16 cellular contexts compared by ENCODE assay signal in genomic region chr10:78688221-78688944, GRCh38.
A peak's percentile ranks its signal among the peaks of the same experiment; 100 is the strongest.
DNase-seq lines count a peak whose midpoint lies in the region; ATAC-seq and TF ChIP-seq lines count a peak whose summit lies in the region.
"Had no signal": no experiment of that assay in that cellular context is flagged by ENCODE, and none has a peak within 500 bp of the region (broad histone marks: within the 10 kb centered on the region; RNA-seq: fewer than 3 reads in every experiment).

No MANE protein-coding gene starts in this region.

- H3K4me1 Mint-ChIP-seq in neural crest cell (peaks cover 41% of the 10 kb centered on the region), T-helper 17 cell (peaks cover 4% of the 10 kb centered on the region)
- H3K4me1 Mint-ChIP-seq: GM23338, IgD-negative memory B cell had no signal

- H3K36me3 Mint-ChIP-seq in neural crest cell (ENCODE audit: low read depth) = no peaks in the 10 kb centered on the region
- peaks cover 1% of the 10 kb centered on the region for H3K36me3 Mint-ChIP-seq in T-helper 17 cell (ENCODE audit: low read depth)
- H3K36me3 Mint-ChIP-seq: IgD-negative memory B cell had no signal

- DNase-seq in ACHN (peak; percentile 19), PC-3 (no peak), esophagus squamous epithelium (lab: John Stamatoyannopoulos, UW) (no peak), neural crest cell (ENCODE audit: low read depth, low spot score) (no peak), T-helper 17 cell (no peak), LoVo (ENCODE audit: low spot score) (no peak), posterior vena cava (ENCODE audit: low spot score) (no peak), colonic mucosa (no peak)
- DNase-seq: activated gamma-delta T cell; effector CD8-positive, alpha-beta T cell; stimulated activated CD4-positive, alpha-beta T cell treated with anti-CD3 and anti-CD28 coated beads, Interleukin-1b, Interleukin-23, amount 100 ng/mL, for 48 hours; WERI-Rb-1 had no signal

- no peaks in the 10 kb centered on the region for H3F3A ChIP-seq in PC-3 (ENCODE audit: low read length, unreplicated experiment)

- H3K4me1 ChIP-seq in PC-3 (ENCODE audit: insufficient read depth, low read length) (no peaks in the 10 kb centered on the region), esophagus squamous epithelium (peaks cover 0 to 24% (median 0%) of the 10 kb centered on the region in 3 donors), colonic mucosa (no peaks in the 10 kb centered on the region)

- H2AFZ ChIP-seq in PC-3 (ENCODE audit: low read length) = no peak overlapping the region

- H3K4me3 ChIP-seq in PC-3 (ENCODE audit: low read length) = no peak overlapping the region
- H3K4me3 ChIP-seq in esophagus squamous epithelium = no peak overlapping the region
- no peak overlapping the region for H3K4me3 ChIP-seq in colonic mucosa
- H3K4me3 ChIP-seq: gastrocnemius medialis, GM23338 had no signal

- H3K27me3 Mint-ChIP-seq in neural crest cell (ENCODE audit: low read depth) = no peaks in the 10 kb centered on the region
- H3K27me3 Mint-ChIP-seq in T-helper 17 cell = peaks cover 54% of the 10 kb centered on the region
- H3K27me3 Mint-ChIP-seq: IgD-negative memory B cell, progenitor cell of endocrine pancreas had no signal

- peaks cover 2% of the 10 kb centered on the region for H3K9me3 Mint-ChIP-seq in neural crest cell
- H3K9me3 Mint-ChIP-seq: IgD-negative memory B cell had no signal

- POLR2A ChIA-PET in PC-3 (lab: Charles Lee; ENCODE audit: unreplicated experiment) = no interaction called here

- H3K27ac Mint-ChIP-seq in neural crest cell (ENCODE audit: unreplicated experiment) (peak overlapping the region; percentile 85), T-helper 17 cell (no peak overlapping the region)
- H3K27ac Mint-ChIP-seq: GM23338, progenitor cell of endocrine pancreas had no signal

- intact Hi-C loops in PC-3 (cut with micrococcal nuclease) (no loop called here), esophagus squamous epithelium (cut with DNase I) (no loop called here), posterior vena cava (cut with DNase I) (loop anchor here in 1 of 2 donors (10.0 kb wide), 1 partner anchor 266 kb away; no protein-coding TSS in a partner anchor), colonic mucosa (cut with DNase I) (no loop called here)

- no peaks in the 10 kb centered on the region for H4K20me1 ChIP-seq in PC-3 (ENCODE audit: low read length)

- BruUV-seq in PC-3 (replicated peaks; lab: Mats Ljungman, UMichigan) = no TSS peak

- H3K4me3 Mint-ChIP-seq in neural crest cell (no peak overlapping the region), T-helper 17 cell (no peak overlapping the region)
- H3K4me3 Mint-ChIP-seq: GM23338, IgD-negative memory B cell had no signal

- peak; percentile 10; the same call in 1 of the 2 replicates for ATAC-seq in PC-3
- no peak for ATAC-seq in T-helper 17 cell

- WGBS in esophagus squamous epithelium, 2 donors = 63% methylated on average over 4 to 5 of the region's 6 CpGs

- H3K27me3 ChIP-seq in PC-3 (ENCODE audit: low read length) = no peaks in the 10 kb centered on the region
- peaks cover 0 to 24% (median 0%) of the 10 kb centered on the region in 4 donors for H3K27me3 ChIP-seq in esophagus squamous epithelium
- H3K27me3 ChIP-seq in colonic mucosa = no peaks in the 10 kb centered on the region
- H3K27me3 ChIP-seq: gastrocnemius medialis had no signal

- CTCF ChIA-PET in PC-3 (lab: Charles Lee) = no interaction called here

- H3K36me3 ChIP-seq in PC-3 (ENCODE audit: low read depth, low read length) (no peaks in the 10 kb centered on the region), esophagus squamous epithelium (no peaks in the 10 kb centered on the region), colonic mucosa (no peaks in the 10 kb centered on the region)
- H3K36me3 ChIP-seq: gastrocnemius medialis, WERI-Rb-1 had no signal

- TF ChIP-seq CTCF in PC-3 (conservative IDR thresholded peaks at IDR 0.05; ENCODE audit: low read depth, low read length) (no peak), esophagus squamous epithelium (IDR thresholded peaks at IDR 0.05) (no peak), neural crest cell (conservative IDR thresholded peaks at IDR 0.05) (no peak), colonic mucosa (IDR thresholded peaks at IDR 0.05) (no peak)

- H3K9me3 ChIP-seq in PC-3 (ENCODE audit: low read length) (no peaks in the 10 kb centered on the region), esophagus squamous epithelium (no peaks in the 10 kb centered on the region), T-helper 17 cell (ENCODE audit: control insufficient read depth, low read length, poor library complexity, severe bottlenecking) (no peaks in the 10 kb centered on the region), colonic mucosa (no peaks in the 10 kb centered on the region)
- H3K9me3 ChIP-seq: gastrocnemius medialis had no signal

- no peak overlapping the region for H3K4me2 ChIP-seq in PC-3 (ENCODE audit: low read length)
- H3K4me2 ChIP-seq: GM23338 had no signal

- H3K9ac ChIP-seq in PC-3 (ENCODE audit: low read length) = no peak overlapping the region
- H3K9ac ChIP-seq in colonic mucosa (ENCODE audit: low read depth in 2 of 2, low read length in 2 of 2) = no peak overlapping the region

- H3K9me2 ChIP-seq in PC-3 (replicated peaks; ENCODE audit: low read length) = no peaks in the 10 kb centered on the region

- TF ChIP-seq POLR2A in esophagus squamous epithelium (IDR thresholded peaks at IDR 0.05) = no peak

- H3K79me2 ChIP-seq in PC-3 (ENCODE audit: low read length) = no peaks in the 10 kb centered on the region

- in situ Hi-C loops in ACHN (cut with HindIII; ENCODE audit: low pct_ligation_motif_present, low pct_unique_long_range_greater_than_20kb, low sequenced_read_pairs) = no loop called here

- H3K27ac ChIP-seq in PC-3 (ENCODE audit: low read length) = no peak overlapping the region
- peak overlapping the region; percentile 10 to 81 (median 66) for H3K27ac ChIP-seq in esophagus squamous epithelium
- H3K27ac ChIP-seq in colonic mucosa = no peak overlapping the region
- H3K27ac ChIP-seq: WERI-Rb-1 had no signal

Comparison
In these comparisons a context has a peak if more than half of its experiments do, and no peak if none do; other contexts are left out.
1. H3K27ac ChIP-seq: peak in esophagus squamous epithelium (4 of 4); none in PC-3 (single experiment) and colonic mucosa (single experiment).